In the genomic region with DNA sequence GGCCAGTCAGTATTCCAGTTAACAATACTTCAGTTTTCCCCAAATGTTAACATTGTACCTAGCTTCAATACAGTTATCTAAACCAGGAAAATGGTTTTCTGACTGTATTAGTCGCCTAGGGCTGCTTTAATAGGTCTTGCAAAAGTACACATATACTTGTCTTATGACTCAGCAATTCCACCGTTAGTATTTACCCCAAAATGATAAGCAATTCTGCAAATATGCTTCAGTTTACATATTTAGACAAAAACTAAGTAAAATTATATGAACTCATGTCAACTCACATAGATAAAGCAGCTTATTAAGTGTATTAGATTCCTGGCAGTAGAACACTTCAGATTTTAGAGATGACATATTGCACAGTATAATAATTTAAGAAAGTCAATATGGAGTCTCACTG, we compare ENCODE assay signal across 18 cellular contexts.
DNase-seq lines count a peak whose midpoint lies in the region; ATAC-seq and TF ChIP-seq lines count a peak whose summit lies in the region.
"Had no signal": no experiment of that assay in that cellular context is flagged by ENCODE, and none has a peak within 500 bp of the region (broad histone marks: within the 10 kb centered on the region; RNA-seq: fewer than 3 reads in every experiment).

No MANE protein-coding gene starts in this region.

- TF ChIP-seq CTCF in HFFc6 (IDR thresholded peaks at IDR 0.05) (no peak), foreskin fibroblast (IDR thresholded peaks at IDR 0.05; ENCODE audit: low read depth, low read length) (no peak)

- H3K27ac Mint-ChIP-seq in HFFc6 = peak overlapping the region; percentile 74
- H3K27ac Mint-ChIP-seq: mesothelial cell of epicardium had no signal

- H3K36me3 Mint-ChIP-seq in HFFc6 (ENCODE audit: low read depth) = no peaks in the 10 kb centered on the region
- H3K36me3 Mint-ChIP-seq: mesothelial cell of epicardium had no signal

- no peak overlapping the region; the same call in 1 of the 2 replicates for H3K4me3 Mint-ChIP-seq in HFFc6
- H3K4me3 Mint-ChIP-seq: mesothelial cell of epicardium had no signal

- no peak overlapping the region for H3K4me3 ChIP-seq in foreskin fibroblast (ENCODE audit: low read depth in 1 of 2, low read length in 2 of 2)
- H3K4me3 ChIP-seq: esophagus muscularis mucosa, uterus had no signal

- no peak for ATAC-seq in GM21576 (IDR thresholded peaks at IDR 0.05; ENCODE audit: unreplicated experiment)

- no peaks in the 10 kb centered on the region for H3K9me3 Mint-ChIP-seq in HFFc6
- H3K9me3 Mint-ChIP-seq: mesothelial cell of epicardium had no signal

- H3K4me1 Mint-ChIP-seq in HFFc6 (ENCODE audit: low read depth) = peaks cover 47% of the 10 kb centered on the region

- no peaks in the 10 kb centered on the region for H3K27me3 Mint-ChIP-seq in HFFc6 (ENCODE audit: insufficient read depth)

- DNase-seq in AG08395 (ENCODE audit: low spot score) = peak; percentile 12
- peak; percentile 68 for DNase-seq in HFFc6
- DNase-seq in amniotic stem cell (lab: John Stamatoyannopoulos, UW) = peak; percentile 50
- DNase-seq in foreskin fibroblast = peak; percentile 37 to 73
- DNase-seq in NCI-H345 (lab: John Stamatoyannopoulos, UW) = no peak
- DNase-seq in NCI-H446 (lab: John Stamatoyannopoulos, UW) = no peak
- no peak for DNase-seq in NCI-H1092 treated with DMSO at 0.1 percent for 48 hours (lab: John Stamatoyannopoulos, UW)
- DNase-seq: activated effector memory CD4-positive, alpha-beta T cell treated with anti-CD3 and anti-CD28 coated beads, Interleukin-2, amount 50 U/mL, for 16 hours; C1 segment of cervical spinal cord; MM.1S; NCI-H510A; RPMI8226; stimulated activated CD4-positive, alpha-beta T cell treated with anti-CD3 and anti-CD28 coated beads, Interleukin-1b, Interleukin-23, amount 100 ng/mL, for 48 hours; T-helper 9 cell; uterus had no signal

Comparison
In these comparisons a context has a peak if more than half of its experiments do, and no peak if none do; other contexts are left out.
1. DNase-seq: peak in AG08395 (single experiment), HFFc6 (single experiment), amniotic stem cell (single experiment) and foreskin fibroblast (2 of 2); none in NCI-H345 (single experiment), NCI-H446 (0 of 2) and NCI-H1092 treated with DMSO at 0.1 percent for 48 hours (single experiment).